ENCODE assay signal across 1 cellular context in the genomic region with DNA sequence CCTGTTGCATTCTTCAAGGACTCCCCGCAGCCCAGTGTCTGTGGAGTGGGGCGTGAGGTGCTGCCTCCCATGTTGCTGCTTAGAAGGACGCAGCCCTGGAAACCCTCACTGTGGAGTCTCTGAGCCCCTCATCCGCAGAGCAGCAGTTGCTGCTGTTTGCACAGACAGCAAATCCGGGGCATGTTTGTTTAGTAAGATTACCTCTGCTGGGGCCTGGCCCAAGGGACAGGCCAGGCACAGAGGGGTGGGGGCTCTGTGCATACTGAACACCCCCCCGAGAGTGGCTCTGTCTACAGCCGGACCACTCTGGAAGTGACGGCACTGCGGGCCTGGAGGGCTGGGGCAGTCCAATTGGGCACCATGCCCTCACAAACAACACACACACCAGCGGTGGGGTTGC.
TF ChIP-seq lines count a peak whose summit lies in the region.

No MANE protein-coding gene starts in this region.

TF ChIP-seq in HEK293, 187 proteins besides CTCF, POLR2A, EP300 and RAD21 (continued from another document):
- peak; percentile 27; the same call in 1 of the 2 replicates for TF ChIP-seq PATZ1 (tag by site-specific recombination; IDR thresholded peaks at IDR 0.05)
TF ChIP-seq in HEK293: peak in this region for 5.
